Comparison of ENCODE assay signal across 1 cellular context in the genomic region with DNA sequence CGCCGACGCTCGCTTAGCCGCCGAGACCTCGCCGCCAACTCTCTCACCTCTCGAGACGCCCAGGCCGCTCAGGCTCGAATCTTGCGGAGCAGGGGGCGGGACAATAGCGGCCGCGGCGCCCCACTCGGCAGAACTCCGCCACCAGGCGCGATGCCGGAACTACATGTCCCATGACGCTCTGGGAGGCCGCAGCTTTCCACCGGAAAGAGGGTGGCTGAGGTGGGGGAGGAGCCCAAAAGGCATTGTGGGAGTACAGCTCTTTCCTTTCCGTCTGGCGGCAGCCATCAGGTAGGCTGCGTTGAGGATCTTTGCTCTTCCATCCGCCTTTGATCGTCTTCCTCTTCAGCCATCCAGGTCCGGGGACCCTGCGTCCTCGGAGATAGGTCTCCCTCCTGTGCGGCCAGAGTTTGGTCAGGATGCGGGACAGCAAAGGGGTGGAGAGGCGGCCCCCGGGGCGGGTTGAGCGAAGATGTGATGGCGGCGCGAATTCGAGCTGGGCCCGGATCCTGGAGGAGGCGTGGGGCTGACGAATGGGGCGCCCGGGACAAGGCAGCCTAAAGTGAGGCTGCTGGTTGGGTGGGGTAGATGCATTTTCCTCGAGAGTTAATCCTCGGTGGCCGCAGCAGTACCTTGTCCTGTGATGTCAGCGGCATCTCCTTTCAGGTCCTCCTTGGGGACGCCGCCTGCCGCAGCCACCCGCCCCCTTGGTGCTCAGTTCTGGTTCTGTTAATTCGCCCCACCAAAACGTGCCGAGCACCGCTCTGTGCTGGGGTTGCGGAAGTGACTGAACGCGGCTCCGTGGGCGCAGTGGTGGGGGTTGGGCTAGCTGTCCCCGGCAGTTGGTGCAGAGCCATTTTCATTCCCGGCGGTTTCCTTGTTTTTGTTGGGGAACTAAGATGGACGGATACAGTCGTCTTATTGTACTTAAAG.
TF ChIP-seq lines count a peak whose summit lies in the region.

A gene (minus strand): TSS at position 105 of the 930 bp plus-strand sequence. CDS start 6,086 bp downstream, outside the sequence.
A gene (plus strand): TSS at position 247 of the 930 bp plus-strand sequence. CDS start 728 bp downstream, outside the sequence.

TF ChIP-seq in HepG2, 621 proteins besides CTCF, POLR2A, EP300 and RAD21 (continued from another document and continues in another):
- TF ChIP-seq, protein P1, sequence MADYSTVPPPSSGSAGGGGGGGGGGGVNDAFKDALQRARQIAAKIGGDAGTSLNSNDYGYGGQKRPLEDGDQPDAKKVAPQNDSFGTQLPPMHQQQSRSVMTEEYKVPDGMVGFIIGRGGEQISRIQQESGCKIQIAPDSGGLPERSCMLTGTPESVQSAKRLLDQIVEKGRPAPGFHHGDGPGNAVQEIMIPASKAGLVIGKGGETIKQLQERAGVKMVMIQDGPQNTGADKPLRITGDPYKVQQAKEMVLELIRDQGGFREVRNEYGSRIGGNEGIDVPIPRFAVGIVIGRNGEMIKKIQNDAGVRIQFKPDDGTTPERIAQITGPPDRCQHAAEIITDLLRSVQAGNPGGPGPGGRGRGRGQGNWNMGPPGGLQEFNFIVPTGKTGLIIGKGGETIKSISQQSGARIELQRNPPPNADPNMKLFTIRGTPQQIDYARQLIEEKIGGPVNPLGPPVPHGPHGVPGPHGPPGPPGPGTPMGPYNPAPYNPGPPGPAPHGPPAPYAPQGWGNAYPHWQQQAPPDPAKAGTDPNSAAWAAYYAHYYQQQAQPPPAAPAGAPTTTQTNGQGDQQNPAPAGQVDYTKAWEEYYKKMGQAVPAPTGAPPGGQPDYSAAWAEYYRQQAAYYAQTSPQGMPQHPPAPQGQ (CRISPR knock-in tag; IDR thresholded peaks at IDR 0.05; ENCODE audit: borderline replicate concordance), result no peak
- no peak; the same call in 1 of the 2 replicates for TF ChIP-seq KLF15 (CRISPR knock-in tag; IDR thresholded peaks at IDR 0.05; ENCODE audit: borderline replicate concordance)
- TF ChIP-seq, protein P2, sequence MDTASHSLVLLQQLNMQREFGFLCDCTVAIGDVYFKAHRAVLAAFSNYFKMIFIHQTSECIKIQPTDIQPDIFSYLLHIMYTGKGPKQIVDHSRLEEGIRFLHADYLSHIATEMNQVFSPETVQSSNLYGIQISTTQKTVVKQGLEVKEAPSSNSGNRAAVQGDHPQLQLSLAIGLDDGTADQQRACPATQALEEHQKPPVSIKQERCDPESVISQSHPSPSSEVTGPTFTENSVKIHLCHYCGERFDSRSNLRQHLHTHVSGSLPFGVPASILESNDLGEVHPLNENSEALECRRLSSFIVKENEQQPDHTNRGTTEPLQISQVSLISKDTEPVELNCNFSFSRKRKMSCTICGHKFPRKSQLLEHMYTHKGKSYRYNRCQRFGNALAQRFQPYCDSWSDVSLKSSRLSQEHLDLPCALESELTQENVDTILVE (CRISPR knock-in tag; IDR thresholded peaks at IDR 0.05), result peak; percentile 43; the same call in 1 of the 2 replicates
- TF ChIP-seq TBX2 (CRISPR knock-in tag; IDR thresholded peaks at IDR 0.05; ENCODE audit: borderline replicate concordance), result peak; percentile 92
- TF ChIP-seq, protein P3, sequence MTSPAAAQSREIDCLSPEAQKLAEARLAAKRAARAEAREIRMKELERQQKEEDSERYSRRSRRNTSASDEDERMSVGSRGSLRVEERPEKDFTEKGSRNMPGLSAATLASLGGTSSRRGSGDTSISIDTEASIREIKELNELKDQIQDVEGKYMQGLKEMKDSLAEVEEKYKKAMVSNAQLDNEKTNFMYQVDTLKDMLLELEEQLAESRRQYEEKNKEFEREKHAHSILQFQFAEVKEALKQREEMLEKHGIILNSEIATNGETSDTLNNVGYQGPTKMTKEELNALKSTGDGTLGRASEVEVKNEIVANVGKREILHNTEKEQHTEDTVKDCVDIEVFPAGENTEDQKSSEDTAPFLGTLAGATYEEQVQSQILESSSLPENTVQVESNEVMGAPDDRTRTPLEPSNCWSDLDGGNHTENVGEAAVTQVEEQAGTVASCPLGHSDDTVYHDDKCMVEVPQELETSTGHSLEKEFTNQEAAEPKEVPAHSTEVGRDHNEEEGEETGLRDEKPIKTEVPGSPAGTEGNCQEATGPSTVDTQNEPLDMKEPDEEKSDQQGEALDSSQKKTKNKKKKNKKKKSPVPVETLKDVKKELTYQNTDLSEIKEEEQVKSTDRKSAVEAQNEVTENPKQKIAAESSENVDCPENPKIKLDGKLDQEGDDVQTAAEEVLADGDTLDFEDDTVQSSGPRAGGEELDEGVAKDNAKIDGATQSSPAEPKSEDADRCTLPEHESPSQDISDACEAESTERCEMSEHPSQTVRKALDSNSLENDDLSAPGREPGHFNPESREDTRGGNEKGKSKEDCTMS (CRISPR knock-in tag; conservative IDR thresholded peaks at IDR 0.05), result 0 out of 2 replicates have a peak, but pooled peaks have one; percentile 62
- TF ChIP-seq ZNF256 (CRISPR knock-in tag; conservative IDR thresholded peaks at IDR 0.05), result peak; percentile 74
- no peak for TF ChIP-seq TBP (CRISPR knock-in tag; IDR thresholded peaks at IDR 0.05)
- TF ChIP-seq, protein P4, sequence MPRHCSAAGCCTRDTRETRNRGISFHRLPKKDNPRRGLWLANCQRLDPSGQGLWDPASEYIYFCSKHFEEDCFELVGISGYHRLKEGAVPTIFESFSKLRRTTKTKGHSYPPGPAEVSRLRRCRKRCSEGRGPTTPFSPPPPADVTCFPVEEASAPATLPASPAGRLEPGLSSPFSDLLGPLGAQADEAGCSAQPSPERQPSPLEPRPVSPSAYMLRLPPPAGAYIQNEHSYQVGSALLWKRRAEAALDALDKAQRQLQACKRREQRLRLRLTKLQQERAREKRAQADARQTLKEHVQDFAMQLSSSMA (CRISPR knock-in tag; IDR thresholded peaks at IDR 0.05), result 0 out of 2 replicates have a peak, but pooled peaks have one; percentile 59
- TF ChIP-seq, protein P5, sequence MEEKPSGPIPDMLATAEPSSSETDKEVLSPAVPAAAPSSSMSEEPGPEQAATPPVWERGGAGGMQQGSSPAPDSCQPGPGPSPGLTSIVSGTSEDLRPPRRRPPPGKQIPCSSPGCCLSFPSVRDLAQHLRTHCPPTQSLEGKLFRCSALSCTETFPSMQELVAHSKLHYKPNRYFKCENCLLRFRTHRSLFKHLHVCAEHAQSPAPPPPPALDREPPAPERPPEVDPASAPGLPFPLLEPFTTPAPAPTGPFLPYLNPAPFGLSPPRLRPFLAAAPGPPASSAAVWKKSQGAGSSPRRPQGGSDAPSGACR (CRISPR knock-in tag; IDR thresholded peaks at IDR 0.05), result peak; percentile 67; the same call in 1 of the 2 replicates
- peak; percentile 62; the same call in 1 of the 2 replicates for TF ChIP-seq ZNF703 (CRISPR knock-in tag; IDR thresholded peaks at IDR 0.05; ENCODE audit: borderline replicate concordance)
- no peak for TF ChIP-seq KDM6A (CRISPR knock-in tag; IDR thresholded peaks at IDR 0.05; ENCODE audit: low read depth)
- peak; percentile 91 for TF ChIP-seq ZNF772 (CRISPR knock-in tag; IDR thresholded peaks at IDR 0.05)
- TF ChIP-seq, protein P6, sequence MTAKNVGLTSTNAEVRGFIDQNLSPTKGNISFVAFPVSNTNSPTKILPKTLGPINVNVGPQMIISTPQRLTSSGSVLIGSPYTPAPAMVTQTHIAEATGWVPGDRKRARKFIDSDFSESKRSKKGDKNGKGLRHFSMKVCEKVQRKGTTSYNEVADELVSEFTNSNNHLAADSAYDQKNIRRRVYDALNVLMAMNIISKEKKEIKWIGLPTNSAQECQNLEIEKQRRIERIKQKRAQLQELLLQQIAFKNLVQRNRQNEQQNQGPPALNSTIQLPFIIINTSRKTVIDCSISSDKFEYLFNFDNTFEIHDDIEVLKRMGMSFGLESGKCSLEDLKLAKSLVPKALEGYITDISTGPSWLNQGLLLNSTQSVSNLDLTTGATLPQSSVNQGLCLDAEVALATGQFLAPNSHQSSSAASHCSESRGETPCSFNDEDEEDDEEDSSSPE (CRISPR knock-in tag; IDR thresholded peaks at IDR 0.05), result peak; percentile 86
- peak; percentile 67; the same call in 1 of the 2 replicates for TF ChIP-seq HMG20B (CRISPR knock-in tag; conservative IDR thresholded peaks at IDR 0.05)
- 0 out of 2 replicates have a peak, but pooled peaks have one; percentile 20 for TF ChIP-seq KDM1A (CRISPR knock-in tag; IDR thresholded peaks at IDR 0.05)
- TF ChIP-seq, protein P7, sequence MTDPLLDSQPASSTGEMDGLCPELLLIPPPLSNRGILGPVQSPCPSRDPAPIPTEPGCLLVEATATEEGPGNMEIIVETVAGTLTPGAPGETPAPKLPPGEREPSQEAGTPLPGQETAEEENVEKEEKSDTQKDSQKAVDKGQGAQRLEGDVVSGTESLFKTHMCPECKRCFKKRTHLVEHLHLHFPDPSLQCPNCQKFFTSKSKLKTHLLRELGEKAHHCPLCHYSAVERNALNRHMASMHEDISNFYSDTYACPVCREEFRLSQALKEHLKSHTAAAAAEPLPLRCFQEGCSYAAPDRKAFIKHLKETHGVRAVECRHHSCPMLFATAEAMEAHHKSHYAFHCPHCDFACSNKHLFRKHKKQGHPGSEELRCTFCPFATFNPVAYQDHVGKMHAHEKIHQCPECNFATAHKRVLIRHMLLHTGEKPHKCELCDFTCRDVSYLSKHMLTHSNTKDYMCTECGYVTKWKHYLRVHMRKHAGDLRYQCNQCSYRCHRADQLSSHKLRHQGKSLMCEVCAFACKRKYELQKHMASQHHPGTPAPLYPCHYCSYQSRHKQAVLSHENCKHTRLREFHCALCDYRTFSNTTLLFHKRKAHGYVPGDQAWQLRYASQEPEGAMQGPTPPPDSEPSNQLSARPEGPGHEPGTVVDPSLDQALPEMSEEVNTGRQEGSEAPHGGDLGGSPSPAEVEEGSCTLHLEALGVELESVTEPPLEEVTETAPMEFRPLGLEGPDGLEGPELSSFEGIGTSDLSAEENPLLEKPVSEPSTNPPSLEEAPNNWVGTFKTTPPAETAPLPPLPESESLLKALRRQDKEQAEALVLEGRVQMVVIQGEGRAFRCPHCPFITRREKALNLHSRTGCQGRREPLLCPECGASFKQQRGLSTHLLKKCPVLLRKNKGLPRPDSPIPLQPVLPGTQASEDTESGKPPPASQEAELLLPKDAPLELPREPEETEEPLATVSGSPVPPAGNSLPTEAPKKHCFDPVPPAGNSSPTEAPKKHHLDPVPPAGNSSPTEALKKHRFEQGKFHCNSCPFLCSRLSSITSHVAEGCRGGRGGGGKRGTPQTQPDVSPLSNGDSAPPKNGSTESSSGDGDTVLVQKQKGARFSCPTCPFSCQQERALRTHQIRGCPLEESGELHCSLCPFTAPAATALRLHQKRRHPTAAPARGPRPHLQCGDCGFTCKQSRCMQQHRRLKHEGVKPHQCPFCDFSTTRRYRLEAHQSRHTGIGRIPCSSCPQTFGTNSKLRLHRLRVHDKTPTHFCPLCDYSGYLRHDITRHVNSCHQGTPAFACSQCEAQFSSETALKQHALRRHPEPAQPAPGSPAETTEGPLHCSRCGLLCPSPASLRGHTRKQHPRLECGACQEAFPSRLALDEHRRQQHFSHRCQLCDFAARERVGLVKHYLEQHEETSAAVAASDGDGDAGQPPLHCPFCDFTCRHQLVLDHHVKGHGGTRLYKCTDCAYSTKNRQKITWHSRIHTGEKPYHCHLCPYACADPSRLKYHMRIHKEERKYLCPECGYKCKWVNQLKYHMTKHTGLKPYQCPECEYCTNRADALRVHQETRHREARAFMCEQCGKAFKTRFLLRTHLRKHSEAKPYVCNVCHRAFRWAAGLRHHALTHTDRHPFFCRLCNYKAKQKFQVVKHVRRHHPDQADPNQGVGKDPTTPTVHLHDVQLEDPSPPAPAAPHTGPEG (CRISPR knock-in tag; IDR thresholded peaks at IDR 0.05), result peak; percentile 35; the same call in 1 of the 2 replicates
- peak; percentile 66; the same call in 1 of the 2 replicates for TF ChIP-seq ZNF749 (CRISPR knock-in tag; IDR thresholded peaks at IDR 0.05; ENCODE audit: borderline replicate concordance)
- TF ChIP-seq, protein P8, sequence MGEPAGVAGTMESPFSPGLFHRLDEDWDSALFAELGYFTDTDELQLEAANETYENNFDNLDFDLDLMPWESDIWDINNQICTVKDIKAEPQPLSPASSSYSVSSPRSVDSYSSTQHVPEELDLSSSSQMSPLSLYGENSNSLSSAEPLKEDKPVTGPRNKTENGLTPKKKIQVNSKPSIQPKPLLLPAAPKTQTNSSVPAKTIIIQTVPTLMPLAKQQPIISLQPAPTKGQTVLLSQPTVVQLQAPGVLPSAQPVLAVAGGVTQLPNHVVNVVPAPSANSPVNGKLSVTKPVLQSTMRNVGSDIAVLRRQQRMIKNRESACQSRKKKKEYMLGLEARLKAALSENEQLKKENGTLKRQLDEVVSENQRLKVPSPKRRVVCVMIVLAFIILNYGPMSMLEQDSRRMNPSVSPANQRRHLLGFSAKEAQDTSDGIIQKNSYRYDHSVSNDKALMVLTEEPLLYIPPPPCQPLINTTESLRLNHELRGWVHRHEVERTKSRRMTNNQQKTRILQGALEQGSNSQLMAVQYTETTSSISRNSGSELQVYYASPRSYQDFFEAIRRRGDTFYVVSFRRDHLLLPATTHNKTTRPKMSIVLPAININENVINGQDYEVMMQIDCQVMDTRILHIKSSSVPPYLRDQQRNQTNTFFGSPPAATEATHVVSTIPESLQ (CRISPR knock-in tag; conservative IDR thresholded peaks at IDR 0.05), result peak; percentile 94; the same call in 1 of the 2 replicates
- no peak for TF ChIP-seq XBP1 (CRISPR knock-in tag; IDR thresholded peaks at IDR 0.05)
- 0 out of 2 replicates have a peak, but pooled peaks have one; percentile 44 for TF ChIP-seq ZNF121 (CRISPR knock-in tag; IDR thresholded peaks at IDR 0.05)
- TF ChIP-seq, protein P9, sequence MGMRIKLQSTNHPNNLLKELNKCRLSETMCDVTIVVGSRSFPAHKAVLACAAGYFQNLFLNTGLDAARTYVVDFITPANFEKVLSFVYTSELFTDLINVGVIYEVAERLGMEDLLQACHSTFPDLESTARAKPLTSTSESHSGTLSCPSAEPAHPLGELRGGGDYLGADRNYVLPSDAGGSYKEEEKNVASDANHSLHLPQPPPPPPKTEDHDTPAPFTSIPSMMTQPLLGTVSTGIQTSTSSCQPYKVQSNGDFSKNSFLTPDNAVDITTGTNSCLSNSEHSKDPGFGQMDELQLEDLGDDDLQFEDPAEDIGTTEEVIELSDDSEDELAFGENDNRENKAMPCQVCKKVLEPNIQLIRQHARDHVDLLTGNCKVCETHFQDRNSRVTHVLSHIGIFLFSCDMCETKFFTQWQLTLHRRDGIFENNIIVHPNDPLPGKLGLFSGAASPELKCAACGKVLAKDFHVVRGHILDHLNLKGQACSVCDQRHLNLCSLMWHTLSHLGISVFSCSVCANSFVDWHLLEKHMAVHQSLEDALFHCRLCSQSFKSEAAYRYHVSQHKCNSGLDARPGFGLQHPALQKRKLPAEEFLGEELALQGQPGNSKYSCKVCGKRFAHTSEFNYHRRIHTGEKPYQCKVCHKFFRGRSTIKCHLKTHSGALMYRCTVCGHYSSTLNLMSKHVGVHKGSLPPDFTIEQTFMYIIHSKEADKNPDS (CRISPR knock-in tag; IDR thresholded peaks at IDR 0.05), result 0 out of 2 replicates have a peak, but pooled peaks have one; percentile 18
- TF ChIP-seq ZNF841 (CRISPR knock-in tag; IDR thresholded peaks at IDR 0.05; ENCODE audit: borderline replicate concordance), result no peak
- TF ChIP-seq, protein P10, sequence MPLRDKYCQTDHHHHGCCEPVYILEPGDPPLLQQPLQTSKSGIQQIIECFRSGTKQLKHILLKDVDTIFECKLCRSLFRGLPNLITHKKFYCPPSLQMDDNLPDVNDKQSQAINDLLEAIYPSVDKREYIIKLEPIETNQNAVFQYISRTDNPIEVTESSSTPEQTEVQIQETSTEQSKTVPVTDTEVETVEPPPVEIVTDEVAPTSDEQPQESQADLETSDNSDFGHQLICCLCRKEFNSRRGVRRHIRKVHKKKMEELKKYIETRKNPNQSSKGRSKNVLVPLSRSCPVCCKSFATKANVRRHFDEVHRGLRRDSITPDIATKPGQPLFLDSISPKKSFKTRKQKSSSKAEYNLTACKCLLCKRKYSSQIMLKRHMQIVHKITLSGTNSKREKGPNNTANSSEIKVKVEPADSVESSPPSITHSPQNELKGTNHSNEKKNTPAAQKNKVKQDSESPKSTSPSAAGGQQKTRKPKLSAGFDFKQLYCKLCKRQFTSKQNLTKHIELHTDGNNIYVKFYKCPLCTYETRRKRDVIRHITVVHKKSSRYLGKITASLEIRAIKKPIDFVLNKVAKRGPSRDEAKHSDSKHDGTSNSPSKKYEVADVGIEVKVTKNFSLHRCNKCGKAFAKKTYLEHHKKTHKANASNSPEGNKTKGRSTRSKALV (CRISPR knock-in tag; IDR thresholded peaks at IDR 0.05), result peak; percentile 1
